In genomic region chr11:96254087-96254486, GRCh38 we compare ENCODE assay signal across 8 cellular contexts.
A peak's percentile ranks its signal among the peaks of the same experiment; 100 is the strongest.
DNase-seq lines count a peak whose midpoint lies in the region; ATAC-seq and TF ChIP-seq lines count a peak whose summit lies in the region.

No MANE protein-coding gene starts in this region.

- H3K4me3 Mint-ChIP-seq in endothelial cell (ENCODE audit: unreplicated experiment), result peak overlapping the region; percentile 33

- peak; percentile 61 for ATAC-seq in GM21825 (IDR thresholded peaks at IDR 0.05; ENCODE audit: unreplicated experiment)
- ATAC-seq in sciatic nerve, result peak; percentile 29
- ATAC-seq in left colon, result no peak
- no peak for ATAC-seq in omental fat pad (ENCODE audit: low FRiP score)

- no peak for TF ChIP-seq CTCF in GM13976 (IDR thresholded peaks at IDR 0.05; ENCODE audit: borderline replicate concordance, control extremely low read depth, extremely low read depth, insufficient read depth, missing control alignments)
- TF ChIP-seq CTCF in MM.1S (IDR thresholded peaks at IDR 0.05; ENCODE audit: low read length), result no peak
- TF ChIP-seq CTCF in endothelial cell (IDR thresholded peaks at IDR 0.05; ENCODE audit: unreplicated experiment), result no peak
- no peak for TF ChIP-seq CTCF in omental fat pad (IDR thresholded peaks at IDR 0.05)

- peak overlapping the region; percentile 14 for H3K4me3 ChIP-seq in MM.1S (ENCODE audit: low read length)

- no peaks in the 10 kb centered on the region for H3K9me3 ChIP-seq in MM.1S (replicated peaks; ENCODE audit: insufficient read depth, low read length)

- no peak overlapping the region for H3K9ac ChIP-seq in MM.1S (ENCODE audit: low read length)

- H3K4me1 ChIP-seq in MM.1S (ENCODE audit: low read length), result peaks cover 48% of the 10 kb centered on the region

- H3K27ac Mint-ChIP-seq in endothelial cell (ENCODE audit: unreplicated experiment), result peak overlapping the region; percentile 97

- in situ Hi-C loops in GM13976 (cut with MboI; ENCODE audit: low sequenced_read_pairs, unreplicated experiment), result no loop called here

- no peak overlapping the region for H2AFZ ChIP-seq in MM.1S (ENCODE audit: low read length)

- peaks cover 57% of the 10 kb centered on the region for H3K4me1 Mint-ChIP-seq in endothelial cell (ENCODE audit: unreplicated experiment)

- no peaks in the 10 kb centered on the region for H3K9me3 Mint-ChIP-seq in endothelial cell (ENCODE audit: unreplicated experiment)

- no peaks in the 10 kb centered on the region for H3K36me3 ChIP-seq in MM.1S (replicated peaks; ENCODE audit: insufficient read depth, low read length)

- H3K9me2 ChIP-seq in MM.1S (replicated peaks; ENCODE audit: insufficient read depth, low read length), result no peaks in the 10 kb centered on the region

- H4K20me1 ChIP-seq in MM.1S (ENCODE audit: insufficient read depth, low read length), result no peaks in the 10 kb centered on the region

- H3F3A ChIP-seq in MM.1S (ENCODE audit: insufficient read depth, low read length), result peaks cover 33% of the 10 kb centered on the region

- H3K27me3 Mint-ChIP-seq in endothelial cell (ENCODE audit: unreplicated experiment), result peaks cover 8% of the 10 kb centered on the region

- no peaks in the 10 kb centered on the region for H3K36me3 Mint-ChIP-seq in endothelial cell (ENCODE audit: low read depth, unreplicated experiment)

- H3K4me2 ChIP-seq in MM.1S (ENCODE audit: low read depth, low read length), result peak overlapping the region; percentile 74

- H3K27ac ChIP-seq in MM.1S (ENCODE audit: low read length), result peak overlapping the region; percentile 36; the same call in 1 of the 2 replicates

- intact Hi-C loops in sciatic nerve (cut with DNase I), result no loop called here
- intact Hi-C loops in left colon (cut with DNase I, micrococcal nuclease), result no loop called here

- H3K79me2 ChIP-seq in MM.1S (ENCODE audit: low read length), result peaks cover 68% of the 10 kb centered on the region

- H3K27me3 ChIP-seq in MM.1S (replicated peaks; ENCODE audit: insufficient read depth, low read length), result no peaks in the 10 kb centered on the region

- DNase-seq in GM13976 (ENCODE audit: low spot score) (peak; percentile 63), MM.1S (peak; percentile 79), endothelial cell (ENCODE audit: low spot score) (peak; percentile 30), sciatic nerve (ENCODE audit: low spot score) (no peak), DMS53 treated with DMSO at 0.1 percent for 48 hours (lab: John Stamatoyannopoulos, UW; ENCODE audit: unreplicated experiment) (no peak), left colon (no peak), omental fat pad (ENCODE audit: low spot score) (no peak)

Comparison
In these comparisons a context has a peak if more than half of its experiments do, and no peak if none do; other contexts are left out.
1. DNase-seq: peak in GM13976 (single experiment), MM.1S (single experiment) and endothelial cell (single experiment); none in sciatic nerve (single experiment), DMS53 treated with DMSO at 0.1 percent for 48 hours (single experiment), left colon (0 of 2) and omental fat pad (single experiment).
2. ATAC-seq: peak in GM21825 (single experiment) and sciatic nerve (single experiment); none in left colon (single experiment) and omental fat pad (single experiment).